ENCODE assay signal across 14 cellular contexts in the genomic region with DNA sequence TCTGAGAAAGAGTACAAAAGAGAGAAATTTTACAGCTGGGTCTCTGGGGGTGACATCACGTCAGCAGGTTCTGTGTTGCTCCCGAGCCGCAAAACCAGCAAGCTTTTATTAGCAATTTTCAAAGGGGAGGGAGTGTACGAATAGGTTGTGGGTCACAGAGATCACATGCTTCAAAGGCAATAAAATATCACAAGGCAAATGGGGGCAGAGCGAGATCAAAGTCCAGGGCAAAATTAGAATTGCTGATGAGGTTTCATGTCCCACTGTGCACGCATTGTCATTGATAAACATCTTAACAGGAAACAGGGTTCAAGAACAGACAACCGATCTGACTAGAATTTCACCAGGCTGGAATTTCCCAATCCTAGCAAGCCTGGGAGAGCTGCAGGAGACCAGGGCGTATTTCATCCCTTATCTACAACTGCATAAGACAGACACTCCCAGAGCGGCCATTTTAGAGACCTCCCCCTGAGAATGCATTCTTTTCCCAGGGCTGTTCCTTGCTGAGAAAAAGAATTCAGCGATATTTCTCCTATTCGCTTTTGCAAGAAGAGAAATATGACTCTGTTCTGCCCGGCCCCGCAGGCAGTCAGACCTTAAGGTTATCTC. TPM values are rescaled to one million over a fixed set of nuclear protein-coding genes. Genes with fewer than 3 reads are reported as not detected.
DNase-seq lines count a peak whose midpoint lies in the region; ATAC-seq, FAIRE-seq and TF ChIP-seq lines count a peak whose summit lies in the region.
"Not testable (repeated sequence)": the region's sequence is repeated elsewhere in the genome, so short reads cannot be mapped to it uniquely, and the experiment has no call there.
"Had no signal": no experiment of that assay in that cellular context is flagged by ENCODE, and none has a peak within 500 bp of the region (broad histone marks: within the 10 kb centered on the region; RNA-seq: fewer than 3 reads in every experiment).

No MANE protein-coding gene starts in this region.

- H3K9me3 ChIP-seq in NT2/D1 (ENCODE audit: insufficient read depth, low read length): peaks cover 44% of the 10 kb centered on the region
- peaks cover 16% of the 10 kb centered on the region; the same call in 1 of the 2 replicates for H3K9me3 ChIP-seq in HepG2 (ENCODE audit: low read length)
- peaks cover 16% of the 10 kb centered on the region for H3K9me3 ChIP-seq in suprapubic skin

- H3K27me3 ChIP-seq in NT2/D1 (ENCODE audit: insufficient read depth, insufficient read length); HepG2 (ENCODE audit: control insufficient read depth in 1 of 2, insufficient read depth in 2 of 2, low read length in 2 of 2); suprapubic skin: not testable (repeated sequence)

- POLR2A ChIA-PET in activated CD8-positive, alpha-beta T cell treated with anti-CD3 and anti-CD28 coated beads, Interleukin-2, amount 10 ng/mL, durations not matched to agents 7 days and 5 days (lab: Charles Lee); HepG2 (lab: Yijun Ruan, JAX): not testable (repeated sequence)

- not testable (repeated sequence) for TF ChIP-seq POLR2A in HepG2 (IDR thresholded peaks at IDR 0.05; ENCODE audit: insufficient read depth in 1 of 2, low read depth in 2 of 2, low read length in 2 of 2); suprapubic skin (IDR thresholded peaks at IDR 0.05)

- TSS peak; percentile 21 for BruUV-seq in HepG2 (replicated peaks; lab: Mats Ljungman, UMichigan)

- not testable (repeated sequence) for H3K27me3 Mint-ChIP-seq in activated CD8-positive, alpha-beta T cell treated with anti-CD3 and anti-CD28 coated beads, Interleukin-2, amount 10 ng/mL, durations not matched to agents 7 days and 5 days (ENCODE audit: low read depth); chondrocyte (ENCODE audit: low read depth); progenitor cell of endocrine pancreas

- in situ Hi-C loops in HepG2 (cut with HindIII; ENCODE audit: extremely low pct_ligation_motif_present, low pct_unique_long_range_greater_than_20kb): not testable (repeated sequence)

- not testable (repeated sequence) for ATAC-seq in activated CD8-positive, alpha-beta T cell treated with anti-CD3 and anti-CD28 coated beads, Interleukin-2, amount 10 ng/mL, durations not matched to agents 7 days and 5 days; HepG2

- CTCF ChIA-PET in activated CD8-positive, alpha-beta T cell treated with anti-CD3 and anti-CD28 coated beads, Interleukin-2, amount 10 ng/mL, durations not matched to agents 7 days and 5 days (lab: Charles Lee); HepG2 (lab: Yijun Ruan, JAX; ENCODE audit: low intra/inter-chr PET ratio, low total read pairs): not testable (repeated sequence)

- TF ChIP-seq EP300 in HepG2 (IDR thresholded peaks at IDR 0.05; ENCODE audit: low read depth in 2 of 2, low read length in 2 of 2); HepG2 (CRISPR knock-in tag; IDR thresholded peaks at IDR 0.05; ENCODE audit: borderline replicate concordance); suprapubic skin (IDR thresholded peaks at IDR 0.05): not testable (repeated sequence)

- not testable (repeated sequence) for H3K27ac ChIP-seq in HepG2 (ENCODE audit: extremely low read length, insufficient read depth, low read length); suprapubic skin

- not testable (repeated sequence) for H3K4me2 ChIP-seq in HepG2 (ENCODE audit: low read depth, low read length)

- not testable (repeated sequence) for H3K9ac ChIP-seq in NT2/D1 (ENCODE audit: insufficient read length, low read depth); HepG2 (ENCODE audit: insufficient read depth, low read depth, low read length)

- H3K27ac Mint-ChIP-seq in activated CD8-positive, alpha-beta T cell treated with anti-CD3 and anti-CD28 coated beads, Interleukin-2, amount 10 ng/mL, durations not matched to agents 7 days and 5 days: peak overlapping the region; percentile 32
- not testable (repeated sequence) for H3K27ac Mint-ChIP-seq in chondrocyte (ENCODE audit: unreplicated experiment)
- peak overlapping the region; percentile 79 for H3K27ac Mint-ChIP-seq in progenitor cell of endocrine pancreas

- peaks cover 12% of the 10 kb centered on the region for H3K9me3 Mint-ChIP-seq in activated CD8-positive, alpha-beta T cell treated with anti-CD3 and anti-CD28 coated beads, Interleukin-2, amount 10 ng/mL, durations not matched to agents 7 days and 5 days (ENCODE audit: insufficient read depth)
- not testable (repeated sequence) for H3K9me3 Mint-ChIP-seq in chondrocyte (ENCODE audit: low read depth)
- H3K9me3 Mint-ChIP-seq in progenitor cell of endocrine pancreas (ENCODE audit: low read depth): peaks cover 13% of the 10 kb centered on the region

- H2AFZ ChIP-seq in HepG2 (ENCODE audit: low read length): not testable (repeated sequence)

- H3K4me1 ChIP-seq in NT2/D1 (ENCODE audit: insufficient read depth, insufficient read length); HepG2 (ENCODE audit: insufficient read depth, low read length); suprapubic skin: not testable (repeated sequence)

- H3K4me3 Mint-ChIP-seq in activated CD8-positive, alpha-beta T cell treated with anti-CD3 and anti-CD28 coated beads, Interleukin-2, amount 10 ng/mL, durations not matched to agents 7 days and 5 days; chondrocyte (ENCODE audit: unreplicated experiment); progenitor cell of endocrine pancreas (ENCODE audit: low read depth): not testable (repeated sequence)

- H3K36me3 ChIP-seq in NT2/D1 (ENCODE audit: insufficient read depth, insufficient read length, low read length) (peaks cover 42% of the 10 kb centered on the region), HepG2 (replicated peaks in 1 of 2; ENCODE audit: control insufficient read depth in 1 of 2, insufficient read depth in 2 of 2, low read length in 2 of 2) (peaks cover 25 to 41% of the 10 kb centered on the region in 2 experiments; a peak in 4 of 5 replicates), suprapubic skin (peaks cover 53% of the 10 kb centered on the region)

- H3K4me3 ChIP-seq in NT2/D1 (ENCODE audit: insufficient read length, low read depth); HepG2 (replicated peaks in 1 of 3; ENCODE audit: insufficient read depth in 1 of 3, low read depth in 2 of 3, low read length in 3 of 3); suprapubic skin: not testable (repeated sequence)

- FAIRE-seq in HepG2 (lab: Jason Lieb, UNC): not testable (repeated sequence)

- TF ChIP-seq RAD21 in HepG2 (CRISPR knock-in tag; IDR thresholded peaks at IDR 0.05): not testable (repeated sequence)

- WGBS in HepG2 (ENCODE audit: low lambda C conversion rate): 94% methylated on average over 13 of the region's 13 CpGs
- 89% methylated on average over 13 of the region's 13 CpGs for WGBS in suprapubic skin

- peaks cover 58% of the 10 kb centered on the region for H3K36me3 Mint-ChIP-seq in activated CD8-positive, alpha-beta T cell treated with anti-CD3 and anti-CD28 coated beads, Interleukin-2, amount 10 ng/mL, durations not matched to agents 7 days and 5 days (ENCODE audit: low read depth)
- peaks cover 29% of the 10 kb centered on the region for H3K36me3 Mint-ChIP-seq in chondrocyte (ENCODE audit: low read depth)
- H3K36me3 Mint-ChIP-seq in progenitor cell of endocrine pancreas (ENCODE audit: insufficient read depth): peaks cover 35% of the 10 kb centered on the region

- intact Hi-C loops in HepG2 (cut with micrococcal nuclease; ENCODE audit: unreplicated experiment): not testable (repeated sequence)

- H3K79me2 ChIP-seq in HepG2 (ENCODE audit: insufficient read depth, low read length): not testable (repeated sequence)

- DNase-seq in ELF-1 (ENCODE audit: low read depth, low spot score) (peak; percentile 42), NT2/D1 (ENCODE audit: low read depth, low spot score) (peak; percentile 6), chondrocyte (ENCODE audit: low spot score) (peak; percentile 11), suprapubic skin (ENCODE audit: low spot score in 2 of 2) (peak; percentile 2 to 21)
- not testable (repeated sequence) for DNase-seq in activated CD8-positive, alpha-beta T cell treated with anti-CD3 and anti-CD28 coated beads, Interleukin-2, amount 10 ng/mL, durations not matched to agents 7 days and 5 days; HepG2 (ENCODE audit: low spot score); progenitor cell of endocrine pancreas (ENCODE audit: low spot score, unreplicated experiment)

- TF ChIP-seq CTCF in chondrocyte (IDR thresholded peaks at IDR 0.05); HepG2 (CRISPR knock-in tag; IDR thresholded peaks at IDR 0.05); progenitor cell of endocrine pancreas (IDR thresholded peaks at IDR 0.05; ENCODE audit: unreplicated experiment); suprapubic skin (IDR thresholded peaks at IDR 0.05): not testable (repeated sequence)

- not testable (repeated sequence) for H4K20me1 ChIP-seq in HepG2 (ENCODE audit: insufficient read depth, low read length)

- not testable (repeated sequence) for H3K4me1 Mint-ChIP-seq in activated CD8-positive, alpha-beta T cell treated with anti-CD3 and anti-CD28 coated beads, Interleukin-2, amount 10 ng/mL, durations not matched to agents 7 days and 5 days (ENCODE audit: low read depth); chondrocyte (ENCODE audit: low read depth); progenitor cell of endocrine pancreas (ENCODE audit: low read depth)

RNA-seq across cellular contexts. Expression of a gene that starts 3.7 kb away (rescaled TPM):
- 1 to 10 TPM; 1.6 to 2.1 TPM for total RNA-seq in activated CD8-positive, alpha-beta T cell treated with anti-CD3 and anti-CD28 coated beads, Interleukin-2, amount 10 ng/mL, durations not matched to agents 7 days and 5 days
- total RNA-seq in chondrocyte (0.55 to 0.58 TPM in 2 of 3 replicates, not detected in the other), HepG2 (2016; rRNA removed; fragmentation: Illumina TruSeq; extraction: Trizol) (0.15 TPM in 1 of 2 replicates, not detected in the other), progenitor cell of endocrine pancreas (0.69 TPM in 1 of 2 replicates, not detected in the other), suprapubic skin (1 to 10 TPM in 2 of 4 donors, not detected in 2; 1.8 to 2.1 TPM)
- not detected in 2 replicates for total RNA-seq in HepG2 (2016; cell fraction: cytosol; rRNA removed; fragmentation: Illumina TruSeq; extraction: Trizol; ENCODE audit: low read depth)
- total RNA-seq in HepG2 (2016; cell fraction: insoluble cytoplasmic fraction; rRNA removed; fragmentation: Illumina TruSeq; extraction: Trizol): 0.22 TPM in 1 of 2 replicates, not detected in the other
- total RNA-seq in HepG2 (2016; cell fraction: membrane; rRNA removed; fragmentation: Illumina TruSeq; extraction: Trizol): not detected in 2 replicates
- total RNA-seq in HepG2 (2016; cell fraction: nucleus; rRNA removed; fragmentation: Illumina TruSeq; extraction: Trizol): 0.59 and 1.0 TPM in 2 replicates
- 0.36 and 0.51 TPM in 2 replicates for polyA plus RNA-seq in HepG2 (2011; rRNA removed)
- polyA plus RNA-seq in HepG2 (2011; cell fraction: cytosol; rRNA removed): 0.12 TPM in 1 of 2 replicates, not detected in the other
- 1.5 and 2.4 TPM in 2 replicates for polyA plus RNA-seq in HepG2 (2011; cell fraction: nucleus; rRNA removed)
- polyA plus RNA-seq in HepG2 (2012): 0.31 and 0.37 TPM in 2 replicates
- not detected in 2 replicates for polyA plus RNA-seq in HepG2 (2016; cell fraction: cytosol; fragmentation: Illumina TruSeq; extraction: Trizol; ENCODE audit: low read depth)
- not detected in 2 replicates for polyA plus RNA-seq in HepG2 (2016; cell fraction: insoluble cytoplasmic fraction; fragmentation: Illumina TruSeq; extraction: Trizol; ENCODE audit: low read depth)
- not detected in 2 replicates for polyA plus RNA-seq in HepG2 (2016; cell fraction: membrane; fragmentation: Illumina TruSeq; extraction: Trizol; ENCODE audit: low read depth)
- 0.75 and 1.6 TPM in 2 replicates for polyA plus RNA-seq in HepG2 (2016; cell fraction: nucleus; fragmentation: Illumina TruSeq; extraction: Trizol; ENCODE audit: insufficient read depth, low read depth)
- polyA minus RNA-seq in HepG2 (2011; rRNA and poly(A)+ RNA removed; ENCODE audit: low replicate concordance): 0.44 and 1.8 TPM in 2 replicates
- polyA minus RNA-seq in HepG2 (2011; cell fraction: cytosol; rRNA and poly(A)+ RNA removed): not detected in 2 replicates
- polyA minus RNA-seq in HepG2 (2011; cell fraction: nucleus; rRNA and poly(A)+ RNA removed): 2.2 and 2.4 TPM in 2 replicates
- total RNA-seq: A172, G401, GM23338, H4, H9 had no signal
- polyA plus RNA-seq: GM23338 had no signal

RNA-seq across cellular contexts. Expression of a gene that starts 12.2 kb away (rescaled TPM):
- 1 to 10 TPM in 1 of 2 experiments, under 1 TPM in 1; 0.45 to 1.1 TPM for total RNA-seq in activated CD8-positive, alpha-beta T cell treated with anti-CD3 and anti-CD28 coated beads, Interleukin-2, amount 10 ng/mL, durations not matched to agents 7 days and 5 days
- total RNA-seq in chondrocyte: not detected in 3 replicates
- total RNA-seq in HepG2 (2016; rRNA removed; fragmentation: Illumina TruSeq; extraction: Trizol): 0.24 and 0.32 TPM in 2 replicates
- total RNA-seq in HepG2 (2016; cell fraction: cytosol; rRNA removed; fragmentation: Illumina TruSeq; extraction: Trizol; ENCODE audit: low read depth): not detected in 2 replicates
- total RNA-seq in HepG2 (2016; cell fraction: insoluble cytoplasmic fraction; rRNA removed; fragmentation: Illumina TruSeq; extraction: Trizol): 0.30 and 0.61 TPM in 2 replicates
- not detected in 2 replicates for total RNA-seq in HepG2 (2016; cell fraction: membrane; rRNA removed; fragmentation: Illumina TruSeq; extraction: Trizol)
- total RNA-seq in HepG2 (2016; cell fraction: nucleus; rRNA removed; fragmentation: Illumina TruSeq; extraction: Trizol): not detected in 2 replicates
- polyA plus RNA-seq in HepG2 (2011; rRNA removed): 0.10 and 0.42 TPM in 2 replicates
- not detected in 2 replicates for polyA plus RNA-seq in HepG2 (2011; cell fraction: cytosol; rRNA removed)
- 0.59 TPM in 1 of 2 replicates, not detected in the other for polyA plus RNA-seq in HepG2 (2011; cell fraction: nucleus; rRNA removed)
- polyA plus RNA-seq in HepG2 (2012): not detected in 2 replicates
- polyA plus RNA-seq in HepG2 (2016; cell fraction: cytosol; fragmentation: Illumina TruSeq; extraction: Trizol; ENCODE audit: low read depth): not detected in 2 replicates
- polyA plus RNA-seq in HepG2 (2016; cell fraction: insoluble cytoplasmic fraction; fragmentation: Illumina TruSeq; extraction: Trizol; ENCODE audit: low read depth): 0.51 TPM in 1 of 2 replicates, not detected in the other
- polyA plus RNA-seq in HepG2 (2016; cell fraction: membrane; fragmentation: Illumina TruSeq; extraction: Trizol; ENCODE audit: low read depth): not detected in 2 replicates
- 0.81 and 0.85 TPM in 2 replicates for polyA plus RNA-seq in HepG2 (2016; cell fraction: nucleus; fragmentation: Illumina TruSeq; extraction: Trizol; ENCODE audit: insufficient read depth, low read depth)
- polyA minus RNA-seq in HepG2 (2011; rRNA and poly(A)+ RNA removed; ENCODE audit: low replicate concordance): not detected in 2 replicates
- not detected in 2 replicates for polyA minus RNA-seq in HepG2 (2011; cell fraction: cytosol; rRNA and poly(A)+ RNA removed)
- not detected in 2 replicates for polyA minus RNA-seq in HepG2 (2011; cell fraction: nucleus; rRNA and poly(A)+ RNA removed)
- not detected in 2 replicates for total RNA-seq in progenitor cell of endocrine pancreas
- total RNA-seq in suprapubic skin: 1 to 10 TPM in 1 of 4 donors, not detected in 3; 2.5 TPM
- total RNA-seq: A172, Caco-2, G401, GM23338, H4 had no signal
- polyA plus RNA-seq: BJ had no signal

RNA-seq across cellular contexts. Expression of a gene that starts 52.4 kb away (rescaled TPM):
- 100 to 1,000 TPM; 118 to 125 TPM for total RNA-seq in activated CD8-positive, alpha-beta T cell treated with anti-CD3 and anti-CD28 coated beads, Interleukin-2, amount 10 ng/mL, durations not matched to agents 7 days and 5 days
- 61.2 to 79.3 TPM (median 64.7 TPM) in 3 replicates for total RNA-seq in chondrocyte
- total RNA-seq in HepG2 (2016; rRNA removed; fragmentation: Illumina TruSeq; extraction: Trizol): 142 and 202 TPM in 2 replicates
- 22.9 and 24.0 TPM in 2 replicates for total RNA-seq in HepG2 (2016; cell fraction: cytosol; rRNA removed; fragmentation: Illumina TruSeq; extraction: Trizol; ENCODE audit: low read depth)
- total RNA-seq in HepG2 (2016; cell fraction: insoluble cytoplasmic fraction; rRNA removed; fragmentation: Illumina TruSeq; extraction: Trizol): 146 and 210 TPM in 2 replicates
- total RNA-seq in HepG2 (2016; cell fraction: membrane; rRNA removed; fragmentation: Illumina TruSeq; extraction: Trizol): 48.4 and 48.7 TPM in 2 replicates
- 61.3 and 68.9 TPM in 2 replicates for total RNA-seq in HepG2 (2016; cell fraction: nucleus; rRNA removed; fragmentation: Illumina TruSeq; extraction: Trizol)
- 73.3 and 81.8 TPM in 2 replicates for polyA plus RNA-seq in HepG2 (2011; rRNA removed)
- polyA plus RNA-seq in HepG2 (2011; cell fraction: cytosol; rRNA removed): 75.5 and 78.1 TPM in 2 replicates
- polyA plus RNA-seq in HepG2 (2011; cell fraction: nucleus; rRNA removed): 56.4 and 58.3 TPM in 2 replicates
- polyA plus RNA-seq in HepG2 (2012): 65.9 and 76.5 TPM in 2 replicates
- 23.4 and 24.1 TPM in 2 replicates for polyA plus RNA-seq in HepG2 (2016; cell fraction: cytosol; fragmentation: Illumina TruSeq; extraction: Trizol; ENCODE audit: low read depth)
- 194 and 208 TPM in 2 replicates for polyA plus RNA-seq in HepG2 (2016; cell fraction: insoluble cytoplasmic fraction; fragmentation: Illumina TruSeq; extraction: Trizol; ENCODE audit: low read depth)
- polyA plus RNA-seq in HepG2 (2016; cell fraction: membrane; fragmentation: Illumina TruSeq; extraction: Trizol; ENCODE audit: low read depth): 36.9 and 38.6 TPM in 2 replicates
- 117 and 121 TPM in 2 replicates for polyA plus RNA-seq in HepG2 (2016; cell fraction: nucleus; fragmentation: Illumina TruSeq; extraction: Trizol; ENCODE audit: insufficient read depth, low read depth)
- 51.8 and 70.9 TPM in 2 replicates for polyA minus RNA-seq in HepG2 (2011; rRNA and poly(A)+ RNA removed; ENCODE audit: low replicate concordance)
- polyA minus RNA-seq in HepG2 (2011; cell fraction: cytosol; rRNA and poly(A)+ RNA removed): 30.7 and 31.2 TPM in 2 replicates
- 36.6 and 37.0 TPM in 2 replicates for polyA minus RNA-seq in HepG2 (2011; cell fraction: nucleus; rRNA and poly(A)+ RNA removed)
- total RNA-seq in progenitor cell of endocrine pancreas: 62.6 and 65.5 TPM in 2 replicates
- 10 to 100 TPM; 42.9 to 57.0 (median 47.0) TPM for total RNA-seq in suprapubic skin
